In genomic region chr1:87362063-87362833, GRCh38 we compare ENCODE assay signal across 18 cellular contexts. TPM values are rescaled to one million over a fixed set of nuclear protein-coding genes. Genes with fewer than 3 reads are reported as not detected.
A peak's percentile ranks its signal among the peaks of the same experiment; 100 is the strongest.
DNase-seq lines count a peak whose midpoint lies in the region; ATAC-seq, FAIRE-seq and TF ChIP-seq lines count a peak whose summit lies in the region.
"Had no signal": no experiment of that assay in that cellular context is flagged by ENCODE, and none has a peak within 500 bp of the region (broad histone marks: within the 10 kb centered on the region; RNA-seq: fewer than 3 reads in every experiment).

No MANE protein-coding gene starts in this region.

- H3K27ac Mint-ChIP-seq in activated T-cell treated with anti-CD3 and anti-CD28 coated beads, Interleukin-2, amount 50 U/mL, for 72 hours, result no peak overlapping the region
- H3K27ac Mint-ChIP-seq in activated T-cell treated with anti-CD3 and anti-CD28 coated beads, Interleukin-2, amount 50 U/mL, for 24 hours, result no peak overlapping the region
- no peak overlapping the region for H3K27ac Mint-ChIP-seq in mesothelial cell of epicardium
- H3K27ac Mint-ChIP-seq: CD14-positive monocyte; CD8-positive, alpha-beta T cell had no signal

- no peaks in the 10 kb centered on the region for H3K4me1 ChIP-seq in GM12878 (ENCODE audit: control insufficient read depth, insufficient read depth, low read length)
- H3K4me1 ChIP-seq in liver (ENCODE audit: control insufficient read depth in 4 of 4, insufficient read depth in 4 of 4, low read length in 3 of 4), result peaks cover 0 to 13% (median 10%) of the 10 kb centered on the region in 4 donors
- H3K4me1 ChIP-seq in pancreas, result no peaks in the 10 kb centered on the region
- H3K4me1 ChIP-seq in heart left ventricle, result peaks cover 0 to 3% (median 0%) of the 10 kb centered on the region in 12 donors

- SMC1A ChIA-PET in GM12878 (lab: Charles Lee; ENCODE audit: uncharacterized antibody, unreplicated experiment), result interaction anchor here (0.9 kb wide), 1 partner anchor 10 kb away, joined by 3 read pairs; no protein-coding TSS in a partner anchor

- no peak for TF ChIP-seq CTCF in GM12878 (IDR thresholded peaks at IDR 0.05 in 2 of 3, conservative IDR thresholded peaks at IDR 0.05 in 1 of 3; ENCODE audit: control insufficient read depth in 2 of 3, extremely low read depth in 1 of 3, insufficient read depth in 1 of 3, low read depth in 3 of 3, low read length in 3 of 3)
- no peak for TF ChIP-seq CTCF in liver (IDR thresholded peaks at IDR 0.05; ENCODE audit: low read depth, low read length, missing input control)
- TF ChIP-seq CTCF in pancreas (IDR thresholded peaks at IDR 0.05), result no peak
- TF ChIP-seq CTCF in mesothelial cell of epicardium (IDR thresholded peaks at IDR 0.05; ENCODE audit: unreplicated experiment), result no peak
- no peak for TF ChIP-seq CTCF in heart left ventricle (IDR thresholded peaks at IDR 0.05)

- FAIRE-seq in GM12878 (lab: Jason Lieb, UNC) (no peak), pancreas (lab: Jason Lieb, UNC) (no peak)
- FAIRE-seq: GM18507, H1 had no signal

- peak; percentile 46 to 57 for ATAC-seq in activated T-cell treated with anti-CD3 and anti-CD28 coated beads, Interleukin-2, amount 50 U/mL, for 72 hours (replicated peaks in 1 of 2)
- ATAC-seq in GM12878 (peak; percentile 27; the same call in 1 of the 3 replicates), pancreas (no peak), heart left ventricle (no peak)
- ATAC-seq: CD8-positive, alpha-beta T cell had no signal

- intact Hi-C loops in GM12878 (cut with micrococcal nuclease; ENCODE audit: unreplicated experiment) (no loop called here), pancreas (cut with DNase I) (no loop called here), heart left ventricle (cut with DNase I) (loop anchor here in 1 of 10 donors (10.0 kb wide), 1 partner anchor 103 kb away; no protein-coding TSS in a partner anchor)

- H3K9ac ChIP-seq in GM12878 (ENCODE audit: control insufficient read depth, insufficient read depth, low read length) (no peak overlapping the region), liver (ENCODE audit: low read depth in 1 of 2, low read length in 2 of 2) (no peak overlapping the region)

- CTCF ChIA-PET in GM12878 (lab: Yijun Ruan, JAX), result interaction anchor here (0.7 to 1.0 kb wide), 2 partner anchors 13 to 76 kb away, joined by 3 to 4 read pairs; no protein-coding TSS in a partner anchor

- H3K27me3 ChIP-seq in GM12878 (replicated peaks in 1 of 2; ENCODE audit: control insufficient read depth in 2 of 2, insufficient read depth in 2 of 2, low read length in 1 of 2) (no peaks in the 10 kb centered on the region), liver (ENCODE audit: control insufficient read depth in 4 of 4, insufficient read depth in 4 of 4, low read length in 3 of 4) (no peaks in the 10 kb centered on the region), pancreas (no peaks in the 10 kb centered on the region), heart left ventricle (no peaks in the 10 kb centered on the region)

- H3K4me1 Mint-ChIP-seq in activated T-cell treated with anti-CD3 and anti-CD28 coated beads, Interleukin-2, amount 50 U/mL, for 72 hours (ENCODE audit: low read depth), result peaks cover 6% of the 10 kb centered on the region
- no peaks in the 10 kb centered on the region for H3K4me1 Mint-ChIP-seq in activated T-cell treated with anti-CD3 and anti-CD28 coated beads, Interleukin-2, amount 50 U/mL, for 24 hours (ENCODE audit: low read depth)
- peaks cover 3% of the 10 kb centered on the region for H3K4me1 Mint-ChIP-seq in mesothelial cell of epicardium
- H3K4me1 Mint-ChIP-seq: CD14-positive monocyte had no signal

- H3K36me3 Mint-ChIP-seq in activated T-cell treated with anti-CD3 and anti-CD28 coated beads, Interleukin-2, amount 50 U/mL, for 72 hours (ENCODE audit: insufficient read depth in 2 of 2), result no peaks in the 10 kb centered on the region
- no peaks in the 10 kb centered on the region for H3K36me3 Mint-ChIP-seq in activated T-cell treated with anti-CD3 and anti-CD28 coated beads, Interleukin-2, amount 50 U/mL, for 24 hours (ENCODE audit: low read depth)
- H3K36me3 Mint-ChIP-seq in mesothelial cell of epicardium, result peaks cover 16% of the 10 kb centered on the region
- H3K36me3 Mint-ChIP-seq: CD8-positive, alpha-beta T cell had no signal

- H3K27me3 Mint-ChIP-seq in activated T-cell treated with anti-CD3 and anti-CD28 coated beads, Interleukin-2, amount 50 U/mL, for 72 hours (ENCODE audit: low read depth), result no peaks in the 10 kb centered on the region
- H3K27me3 Mint-ChIP-seq in activated T-cell treated with anti-CD3 and anti-CD28 coated beads, Interleukin-2, amount 50 U/mL, for 24 hours, result no peaks in the 10 kb centered on the region
- H3K27me3 Mint-ChIP-seq in mesothelial cell of epicardium (ENCODE audit: low read depth), result no peaks in the 10 kb centered on the region

- WGBS in GM12878 (ENCODE audit: insufficient coverage, insufficient replicate concordance, low lambda C conversion rate, missing lambda C conversion rate), result 56% methylated on average over 5 of the region's 5 CpGs
- WGBS in liver, result 57% methylated on average over 5 of the region's 5 CpGs
- 73 to 87% methylated on average over 5 of the region's 5 CpGs for WGBS in pancreas, 2 donors
- 77 to 81% (median 79%) methylated on average over 5 of the region's 5 CpGs for WGBS in heart left ventricle, 4 donors

- H3K9me3 ChIP-seq in GM12878 (replicated peaks; ENCODE audit: control insufficient read depth, insufficient read depth, low read length) (no peaks in the 10 kb centered on the region), liver (ENCODE audit: control insufficient read depth in 4 of 4, low read length in 3 of 4) (no peaks in the 10 kb centered on the region), pancreas (no peaks in the 10 kb centered on the region), heart left ventricle (peaks cover 0 to 15% (median 0%) of the 10 kb centered on the region in 12 donors)

- H3K4me3 Mint-ChIP-seq in activated T-cell treated with anti-CD3 and anti-CD28 coated beads, Interleukin-2, amount 50 U/mL, for 72 hours, result no peak overlapping the region
- H3K4me3 Mint-ChIP-seq in activated T-cell treated with anti-CD3 and anti-CD28 coated beads, Interleukin-2, amount 50 U/mL, for 24 hours, result no peak overlapping the region
- H3K4me3 Mint-ChIP-seq in mesothelial cell of epicardium, result no peak overlapping the region
- H3K4me3 Mint-ChIP-seq: CD14-positive monocyte; CD8-positive, alpha-beta T cell had no signal

- BruUV-seq in GM12878 (replicated peaks; lab: Mats Ljungman, UMichigan), result no TSS peak

- POLR2A ChIA-PET in GM12878 (lab: Charles Lee), result no interaction called here

- no peak for TF ChIP-seq POLR2A in GM12878 (IDR thresholded peaks at IDR 0.05; ENCODE audit: low read depth, low read length)
- no peak for TF ChIP-seq POLR2A in heart left ventricle (IDR thresholded peaks at IDR 0.05)

- H3K4me3 ChIP-seq in GM12878 (no peak overlapping the region), liver (ENCODE audit: low read depth in 1 of 3, low read length in 3 of 3) (no peak overlapping the region), pancreas (no peak overlapping the region), heart left ventricle (no peak overlapping the region)
- H3K4me3 ChIP-seq: HAP-1 had no signal

- no peaks in the 10 kb centered on the region for H4K20me1 ChIP-seq in GM12878 (ENCODE audit: control insufficient read depth, insufficient read depth)

- no peak for TF ChIP-seq RAD21 in GM12878 (IDR thresholded peaks at IDR 0.05; ENCODE audit: insufficient read depth, low read depth, low read length)
- no peak for TF ChIP-seq RAD21 in liver (IDR thresholded peaks at IDR 0.05)

- no peak for DNase-seq in activated T-cell treated with anti-CD3 and anti-CD28 coated beads, Interleukin-2, amount 50 U/mL, for 72 hours
- DNase-seq in activated T-cell treated with anti-CD3 and anti-CD28 coated beads, Interleukin-2, amount 50 U/mL, for 24 hours, result no peak
- DNase-seq in GM12878 (ENCODE audit: low read depth, low spot score), result no peak
- DNase-seq in pancreas, result no peak
- DNase-seq in mesothelial cell of epicardium (ENCODE audit: low spot score in 2 of 2, unreplicated experiment in 2 of 2), result no peak
- DNase-seq in dedifferentiated amniotic fluid mesenchymal stem cell (ENCODE audit: extremely low spot score), result no peak
- no peak for DNase-seq in heart left ventricle
- DNase-seq: CD8-positive, alpha-beta T cell; COR-L47; DND-41; GDM1; Karpas-422 had no signal

- H3K4me2 ChIP-seq in GM12878 (ENCODE audit: control insufficient read depth, insufficient read depth), result no peak overlapping the region

- H3K27ac ChIP-seq in GM12878 (ENCODE audit: control insufficient read depth, insufficient read depth), result no peak overlapping the region
- no peak overlapping the region for H3K27ac ChIP-seq in liver (ENCODE audit: low read depth in 1 of 2, low read length in 2 of 2)
- H3K27ac ChIP-seq in pancreas, result no peak overlapping the region
- H3K27ac ChIP-seq in heart left ventricle, result no peak overlapping the region
- H3K27ac ChIP-seq: 22Rv1 had no signal

- no peak for TF ChIP-seq EP300 in GM12878 (IDR thresholded peaks at IDR 0.05; ENCODE audit: borderline replicate concordance in 1 of 2, control insufficient read depth in 1 of 2, low read depth in 2 of 2, low read length in 2 of 2)

- H2AFZ ChIP-seq in GM12878 (ENCODE audit: control insufficient read depth, low read depth, low read length), result no peak overlapping the region

- peaks cover 2 to 5% of the 10 kb centered on the region in 2 donors for H3K9me3 Mint-ChIP-seq in activated T-cell treated with anti-CD3 and anti-CD28 coated beads, Interleukin-2, amount 50 U/mL, for 72 hours
- peaks cover 4% of the 10 kb centered on the region for H3K9me3 Mint-ChIP-seq in activated T-cell treated with anti-CD3 and anti-CD28 coated beads, Interleukin-2, amount 50 U/mL, for 24 hours
- H3K9me3 Mint-ChIP-seq in mesothelial cell of epicardium, result peaks cover 7% of the 10 kb centered on the region
- H3K9me3 Mint-ChIP-seq: CD8-positive, alpha-beta T cell had no signal

- H3K79me2 ChIP-seq in GM12878 (ENCODE audit: control insufficient read depth, insufficient read depth, low read length), result no peaks in the 10 kb centered on the region

- in situ Hi-C loops in GM12878 (cut with MboI), result no loop called here

- no peaks in the 10 kb centered on the region for H3K36me3 ChIP-seq in GM12878 (ENCODE audit: control insufficient read depth in 2 of 2, insufficient read depth in 2 of 2, low read length in 1 of 2)
- no peaks in the 10 kb centered on the region for H3K36me3 ChIP-seq in liver (ENCODE audit: control insufficient read depth in 4 of 4, insufficient read depth in 3 of 4, low read depth in 1 of 4, low read length in 3 of 4)
- no peaks in the 10 kb centered on the region for H3K36me3 ChIP-seq in pancreas
- no peaks in the 10 kb centered on the region for H3K36me3 ChIP-seq in heart left ventricle
- H3K36me3 ChIP-seq: HAP-1 had no signal

- RAD21 ChIA-PET in GM12878 (lab: Charles Lee; ENCODE audit: unreplicated experiment), result interaction anchor here (0.5 kb wide), 1 partner anchor 34 kb away, joined by 4 read pairs; the partner anchor contains the start of gene LMO4

RNA-seq across cellular contexts. Expression of gene LMO4, which starts 33.6 kb away (rescaled TPM):
- 10 to 100 TPM; 28.9 to 31.8 TPM for total RNA-seq in activated T-cell treated with anti-CD3 and anti-CD28 coated beads, Interleukin-2, amount 50 U/mL, for 72 hours
- total RNA-seq in GM12878 (2013; cell fraction: nucleolus; rRNA removed), result 8.4 and 11.3 TPM in 2 replicates
- total RNA-seq in GM12878 (2014; rRNA removed), result 22.5 and 23.4 TPM in 2 replicates
- total RNA-seq in GM12878 (2014; rRNA removed; fragmentation: Illumina TruSeq; extraction: Trizol), result 18.9 and 19.4 TPM in 2 replicates
- 27.9 and 30.8 TPM in 2 replicates for total RNA-seq in GM12878 (2021)
- polyA plus RNA-seq in GM12878 (2011; ENCODE audit: low read depth), result 13.0 TPM
- 70.5 and 76.6 TPM in 2 replicates for polyA plus RNA-seq in GM12878 (2011; rRNA removed)
- 51.7 and 62.3 TPM in 2 replicates for polyA plus RNA-seq in GM12878 (2011; cell fraction: cytosol; rRNA removed)
- polyA plus RNA-seq in GM12878 (2011; cell fraction: nucleus; rRNA removed), result 82.7 and 110 TPM in 2 replicates
- 18.6 and 23.4 TPM in 2 replicates for polyA plus RNA-seq in GM12878 (2012)
- polyA plus RNA-seq in GM12878 (2014; fragmentation: Illumina TruSeq; extraction: Trizol), result 22.6 and 25.2 TPM in 2 replicates
- polyA plus RNA-seq in GM12878 (2014; fragmentation: Nextera tagmentation; extraction: Ambion mirVana), result 1 to 10 TPM; 3.8 to 5.7 TPM
- polyA plus RNA-seq in GM12878 (2014; rRNA removed), result 30.4 and 35.3 TPM in 2 replicates
- 1 to 10 TPM; 8.4 to 8.5 TPM for polyA plus RNA-seq in GM12878 (2016; fragmentation: Nextera tagmentation; extraction: Ambion mirVana)
- polyA minus RNA-seq in GM12878 (2011; rRNA and poly(A)+ RNA removed), result 42.7 and 46.4 TPM in 2 replicates
- 13.8 and 14.9 TPM in 2 replicates for polyA minus RNA-seq in GM12878 (2011; cell fraction: cytosol; rRNA and poly(A)+ RNA removed)
- 24.2 and 34.6 TPM in 2 replicates for polyA minus RNA-seq in GM12878 (2011; cell fraction: nucleus; rRNA and poly(A)+ RNA removed)
- 10 to 100 TPM; 17.5 to 23.2 TPM for total RNA-seq in liver
- polyA plus RNA-seq in liver, result 10 to 100 TPM; 16.8 to 18.1 TPM
- total RNA-seq in pancreas, result 10 to 100 TPM; 10.5 to 35.1 (median 19.3) TPM
- 10 to 100 TPM; 20.1 to 22.8 TPM for polyA plus RNA-seq in pancreas
- 86.5 to 96.9 TPM (median 93.0 TPM) in 3 replicates for total RNA-seq in mesothelial cell of epicardium
- 10 to 100 TPM; 23.3 to 60.7 (median 29.6) TPM for total RNA-seq in heart left ventricle
- 10 to 100 TPM; 23.7 to 49.0 TPM for polyA plus RNA-seq in heart left ventricle

Comparison
In these comparisons a context has a peak if more than half of its experiments do, and no peak if none do; other contexts are left out.
1. ATAC-seq: peak in activated T-cell treated with anti-CD3 and anti-CD28 coated beads, Interleukin-2, amount 50 U/mL, for 72 hours (2 of 2) and GM12878 (single experiment); none in pancreas (0 of 4) and heart left ventricle (0 of 4).